ENCODE assay signal across 25 cellular contexts in genomic region chr19:40585241-40585640, GRCh38. TPM values are rescaled to one million over a fixed set of nuclear protein-coding genes. Genes with fewer than 3 reads are reported as not detected.
DNase-seq lines count a peak whose midpoint lies in the region; ATAC-seq, FAIRE-seq and TF ChIP-seq lines count a peak whose summit lies in the region.
"Had no signal": no experiment of that assay in that cellular context is flagged by ENCODE, and none has a peak within 500 bp of the region (broad histone marks: within the 10 kb centered on the region; RNA-seq: fewer than 3 reads in every experiment).

No MANE protein-coding gene starts in this region.

- DNase-seq in ACHN (peak; percentile 65), GM23248 (no peak), brain microvascular endothelial cell (no peak), medulla oblongata (ENCODE audit: extremely low spot score) (no peak), HepG2 (ENCODE audit: low spot score) (no peak), esophagus muscularis mucosa (ENCODE audit: extremely low spot score) (no peak)
- DNase-seq: activated CD8-positive, alpha-beta memory T cell treated with anti-CD3 and anti-CD28 coated beads, Interleukin-2, amount 10 ng/mL, durations not matched to agents 7 days and 5 days; activated T-cell treated with anti-CD3 and anti-CD28 coated beads, Interleukin-2, amount 50 U/mL, for 48 hours; CD4-positive, CD25-positive, alpha-beta regulatory T cell; gastrocnemius medialis; hippocampal formation; Kasumi-1; left colon; NCI-H1694; NCI-H446 treated with DMSO at 0.1 percent for 48 hours; NCI-H774; posterior cingulate gyrus; right lobe of liver; SK-N-SH; stimulated activated CD4-positive, alpha-beta T cell treated with anti-CD3 and anti-CD28 coated beads, Interleukin-4, amount 100 ng/mL, for 1 hour; T-helper 17 cell; thyroid gland had no signal

- no peaks in the 10 kb centered on the region for H3K9me3 ChIP-seq in GM23248 (ENCODE audit: low read depth)
- H3K9me3 ChIP-seq in neutrophil: no peaks in the 10 kb centered on the region
- no peaks in the 10 kb centered on the region for H3K9me3 ChIP-seq in HepG2 (ENCODE audit: low read length)
- H3K9me3 ChIP-seq in esophagus muscularis mucosa: no peaks in the 10 kb centered on the region
- H3K9me3 ChIP-seq: gastrocnemius medialis, right lobe of liver, SK-N-SH, thyroid gland had no signal

- H3K4me1 ChIP-seq in GM23248 (ENCODE audit: insufficient read depth) (no peaks in the 10 kb centered on the region), neutrophil (ENCODE audit: control insufficient read depth in 1 of 2, insufficient read depth in 1 of 2, low read depth in 1 of 2, low read length in 1 of 2) (peaks cover 28 to 42% of the 10 kb centered on the region in 2 experiments), HepG2 (ENCODE audit: insufficient read depth, low read length) (no peaks in the 10 kb centered on the region), esophagus muscularis mucosa (peaks cover 0 to 3% (median 0%) of the 10 kb centered on the region in 4 donors)
- H3K4me1 ChIP-seq: gastrocnemius medialis, right lobe of liver, thyroid gland had no signal

- H3K36me3 ChIP-seq in GM23248 (ENCODE audit: low read depth): peaks cover 4% of the 10 kb centered on the region; the same call in 1 of the 2 replicates
- peaks cover 12% of the 10 kb centered on the region for H3K36me3 ChIP-seq in brain microvascular endothelial cell (replicated peaks)
- peaks cover 96% of the 10 kb centered on the region for H3K36me3 ChIP-seq in neutrophil
- H3K36me3 ChIP-seq in HepG2 (replicated peaks in 1 of 2; ENCODE audit: control insufficient read depth in 1 of 2, insufficient read depth in 2 of 2, low read length in 2 of 2): 0 out of 5 replicates have a peak, but pooled peaks cover 0 to 1% of the 10 kb centered on the region in 2 experiments
- H3K36me3 ChIP-seq in esophagus muscularis mucosa: peaks cover 28 to 83% (median 71%) of the 10 kb centered on the region in 4 donors

- peak overlapping the region; percentile 48; the same call in 1 of the 2 replicates for H3K9ac ChIP-seq in GM23248
- H3K9ac ChIP-seq in HepG2 (ENCODE audit: insufficient read depth, low read depth, low read length): no peak overlapping the region
- H3K9ac ChIP-seq: SK-N-SH had no signal

- H3K4me3 ChIP-seq in GM23248 (no peak overlapping the region), brain microvascular endothelial cell (ENCODE audit: low read depth, low read length) (no peak overlapping the region), neutrophil (ENCODE audit: low read depth in 1 of 2, low read length in 1 of 2) (peak overlapping the region; percentile 6 to 18), HepG2 (replicated peaks in 1 of 3; ENCODE audit: insufficient read depth in 1 of 3, low read depth in 2 of 3, low read length in 3 of 3) (no peak overlapping the region), esophagus muscularis mucosa (no peak overlapping the region)
- H3K4me3 ChIP-seq: gastrocnemius medialis, right lobe of liver, thyroid gland had no signal

- H3K4me2 ChIP-seq in GM23248 (ENCODE audit: unreplicated experiment) (no peak overlapping the region), HepG2 (ENCODE audit: low read depth, low read length) (no peak overlapping the region)
- H3K4me2 ChIP-seq: SK-N-SH had no signal

- TF ChIP-seq EP300 in HepG2 (IDR thresholded peaks at IDR 0.05; ENCODE audit: low read depth in 2 of 2, low read length in 2 of 2): no peak
- TF ChIP-seq EP300 in HepG2 (CRISPR knock-in tag; IDR thresholded peaks at IDR 0.05; ENCODE audit: borderline replicate concordance): no peak
- no peak for TF ChIP-seq EP300 in esophagus muscularis mucosa (IDR thresholded peaks at IDR 0.05)

- H3K27me3 ChIP-seq in GM23248 (replicated peaks; ENCODE audit: insufficient read depth) (no peaks in the 10 kb centered on the region), brain microvascular endothelial cell (replicated peaks) (no peaks in the 10 kb centered on the region), neutrophil (no peaks in the 10 kb centered on the region), HepG2 (ENCODE audit: control insufficient read depth in 1 of 2, insufficient read depth in 2 of 2, low read length in 2 of 2) (no peaks in the 10 kb centered on the region), esophagus muscularis mucosa (no peaks in the 10 kb centered on the region)
- H3K27me3 ChIP-seq: gastrocnemius medialis, right lobe of liver, thyroid gland had no signal

- H3K27ac ChIP-seq in GM23248 (peak overlapping the region; percentile 71), brain microvascular endothelial cell (peak overlapping the region; percentile 74), neutrophil (peak overlapping the region; percentile 90), HepG2 (ENCODE audit: extremely low read length, insufficient read depth, low read length) (no peak overlapping the region), esophagus muscularis mucosa (replicated peaks in 1 of 4) (no peak overlapping the region)
- H3K27ac ChIP-seq: gastrocnemius medialis, right lobe of liver, thyroid gland had no signal

- H4K20me1 ChIP-seq in GM23248 (ENCODE audit: insufficient read depth) (no peaks in the 10 kb centered on the region), HepG2 (ENCODE audit: insufficient read depth, low read length) (no peaks in the 10 kb centered on the region)

- POLR2A ChIA-PET in HepG2 (lab: Yijun Ruan, JAX): no interaction called here

- FAIRE-seq in HepG2 (lab: Jason Lieb, UNC): no peak
- FAIRE-seq: endometrium, TTC549 had no signal

- H2AFZ ChIP-seq in GM23248 (no peak overlapping the region), HepG2 (ENCODE audit: low read length) (no peak overlapping the region)

- ATAC-seq in HepG2: no peak
- ATAC-seq: activated CD8-positive, alpha-beta memory T cell treated with anti-CD3 and anti-CD28 coated beads, Interleukin-2, amount 10 ng/mL, durations not matched to agents 7 days and 5 days; gastrocnemius medialis; left colon; T-helper 17 cell had no signal

- no TSS peak for BruUV-seq in HepG2 (replicated peaks; lab: Mats Ljungman, UMichigan)

- CTCF ChIA-PET in HepG2 (lab: Yijun Ruan, JAX; ENCODE audit: low intra/inter-chr PET ratio, low total read pairs): interaction anchor here (1.1 kb wide), 1 partner anchor 35 kb away, joined by 3 read pairs; no protein-coding TSS in a partner anchor

- H3F3A ChIP-seq in GM23248 (ENCODE audit: insufficient read depth): peaks cover 13% of the 10 kb centered on the region; the same call in 1 of the 2 replicates

- TF ChIP-seq CTCF in brain microvascular endothelial cell (IDR thresholded peaks at IDR 0.05; ENCODE audit: low read depth, low read length, missing control alignments) (no peak), neutrophil (IDR thresholded peaks at IDR 0.05) (no peak), HepG2 (CRISPR knock-in tag; IDR thresholded peaks at IDR 0.05) (no peak), esophagus muscularis mucosa (IDR thresholded peaks at IDR 0.05) (no peak)

- WGBS in GM23248 (ENCODE audit: low coverage in 1 of 2, low lambda C conversion rate in 2 of 2, missing lambda C conversion rate in 2 of 2), 2 experiments: 94 to 95% methylated on average over 2 of the region's 2 CpGs
- 95% methylated on average over 2 of the region's 2 CpGs for WGBS in HepG2 (ENCODE audit: low lambda C conversion rate)
- 94% methylated on average over 2 of the region's 2 CpGs for WGBS in esophagus muscularis mucosa

- H3K9me2 ChIP-seq in GM23248 (ENCODE audit: insufficient read depth): no peaks in the 10 kb centered on the region
- H3K9me2 ChIP-seq: SK-N-SH had no signal

- in situ Hi-C loops in ACHN (cut with HindIII; ENCODE audit: low pct_ligation_motif_present, low pct_unique_long_range_greater_than_20kb, low sequenced_read_pairs) (no loop called here), GM23248 (cut with MboI) (no loop called here), brain microvascular endothelial cell (cut with HindIII; ENCODE audit: low pct_ligation_motif_present, low sequenced_read_pairs) (no loop called here), HepG2 (cut with HindIII; ENCODE audit: extremely low pct_ligation_motif_present, low pct_unique_long_range_greater_than_20kb) (no loop called here)

- no peak for TF ChIP-seq RAD21 in HepG2 (CRISPR knock-in tag; IDR thresholded peaks at IDR 0.05)

- no peak for TF ChIP-seq POLR2A in HepG2 (IDR thresholded peaks at IDR 0.05; ENCODE audit: insufficient read depth in 1 of 2, low read depth in 2 of 2, low read length in 2 of 2)
- no peak for TF ChIP-seq POLR2A in esophagus muscularis mucosa (IDR thresholded peaks at IDR 0.05; ENCODE audit: low read depth)

- no peaks in the 10 kb centered on the region for H3K79me2 ChIP-seq in GM23248 (ENCODE audit: insufficient read depth)
- no peaks in the 10 kb centered on the region for H3K79me2 ChIP-seq in HepG2 (ENCODE audit: insufficient read depth, low read length)

- intact Hi-C loops in HepG2 (cut with micrococcal nuclease; ENCODE audit: unreplicated experiment) (no loop called here), esophagus muscularis mucosa (cut with DNase I) (no loop called here)

RNA-seq across cellular contexts. Expression of gene SHKBP1, which starts 8.6 kb away (rescaled TPM):
- 27.8 and 36.3 TPM in 2 replicates for total RNA-seq in GM23248 (2014; rRNA removed; shearing (Covaris generic))
- polyA plus RNA-seq in GM23248 (2016; fragmentation: Nextera tagmentation; extraction: Ambion mirVana) (62.2 and 66.4 TPM in 2 replicates), HepG2 (2011; rRNA removed) (17.4 and 20.6 TPM in 2 replicates)
- total RNA-seq in HepG2 (2016; rRNA removed; fragmentation: Illumina TruSeq; extraction: Trizol) (13.8 and 16.2 TPM in 2 replicates), esophagus muscularis mucosa (10 to 100 TPM; 39.5 to 82.7 (median 52.7) TPM)
- total RNA-seq in HepG2 (2016; cell fraction: cytosol; rRNA removed; fragmentation: Illumina TruSeq; extraction: Trizol; ENCODE audit: low read depth): 5.3 and 5.6 TPM in 2 replicates
- 13.0 and 17.7 TPM in 2 replicates for total RNA-seq in HepG2 (2016; cell fraction: insoluble cytoplasmic fraction; rRNA removed; fragmentation: Illumina TruSeq; extraction: Trizol)
- total RNA-seq in HepG2 (2016; cell fraction: membrane; rRNA removed; fragmentation: Illumina TruSeq; extraction: Trizol): 7.8 and 10.7 TPM in 2 replicates
- 13.0 and 13.3 TPM in 2 replicates for total RNA-seq in HepG2 (2016; cell fraction: nucleus; rRNA removed; fragmentation: Illumina TruSeq; extraction: Trizol)
- polyA plus RNA-seq in HepG2 (2011; cell fraction: cytosol; rRNA removed): 13.3 and 18.5 TPM in 2 replicates
- 67.9 and 84.5 TPM in 2 replicates for polyA plus RNA-seq in HepG2 (2011; cell fraction: nucleus; rRNA removed)
- 15.6 and 36.6 TPM in 2 replicates for polyA plus RNA-seq in HepG2 (2012)
- 7.9 and 8.8 TPM in 2 replicates for polyA plus RNA-seq in HepG2 (2016; cell fraction: cytosol; fragmentation: Illumina TruSeq; extraction: Trizol; ENCODE audit: low read depth)
- polyA plus RNA-seq in HepG2 (2016; cell fraction: insoluble cytoplasmic fraction; fragmentation: Illumina TruSeq; extraction: Trizol; ENCODE audit: low read depth): 20.3 and 25.0 TPM in 2 replicates
- polyA plus RNA-seq in HepG2 (2016; cell fraction: membrane; fragmentation: Illumina TruSeq; extraction: Trizol; ENCODE audit: low read depth): 14.5 and 16.5 TPM in 2 replicates
- polyA plus RNA-seq in HepG2 (2016; cell fraction: nucleus; fragmentation: Illumina TruSeq; extraction: Trizol; ENCODE audit: insufficient read depth, low read depth): 34.3 and 43.8 TPM in 2 replicates
- 46.9 and 53.5 TPM in 2 replicates for polyA minus RNA-seq in HepG2 (2011; rRNA and poly(A)+ RNA removed; ENCODE audit: low replicate concordance)
- 25.8 and 30.2 TPM in 2 replicates for polyA minus RNA-seq in HepG2 (2011; cell fraction: cytosol; rRNA and poly(A)+ RNA removed)
- polyA minus RNA-seq in HepG2 (2011; cell fraction: nucleus; rRNA and poly(A)+ RNA removed): 15.2 and 18.8 TPM in 2 replicates

RNA-seq across cellular contexts. Expression of gene LTBP4, which starts 15.9 kb away (rescaled TPM):
- total RNA-seq in GM23248 (2014; rRNA removed; shearing (Covaris generic)): 18.0 and 18.3 TPM in 2 replicates
- polyA plus RNA-seq in GM23248 (2016; fragmentation: Nextera tagmentation; extraction: Ambion mirVana): 45.5 and 47.2 TPM in 2 replicates
- total RNA-seq in HepG2 (2016; rRNA removed; fragmentation: Illumina TruSeq; extraction: Trizol): 0.45 and 0.86 TPM in 2 replicates
- total RNA-seq in HepG2 (2016; cell fraction: cytosol; rRNA removed; fragmentation: Illumina TruSeq; extraction: Trizol; ENCODE audit: low read depth): 0.97 and 1.7 TPM in 2 replicates
- 0.65 and 0.95 TPM in 2 replicates for total RNA-seq in HepG2 (2016; cell fraction: insoluble cytoplasmic fraction; rRNA removed; fragmentation: Illumina TruSeq; extraction: Trizol)
- total RNA-seq in HepG2 (2016; cell fraction: membrane; rRNA removed; fragmentation: Illumina TruSeq; extraction: Trizol): 0.37 and 1.2 TPM in 2 replicates
- total RNA-seq in HepG2 (2016; cell fraction: nucleus; rRNA removed; fragmentation: Illumina TruSeq; extraction: Trizol): 0.81 and 1.2 TPM in 2 replicates
- 2.2 and 2.3 TPM in 2 replicates for polyA plus RNA-seq in HepG2 (2011; rRNA removed)
- polyA plus RNA-seq in HepG2 (2011; cell fraction: cytosol; rRNA removed): 0.73 and 1.1 TPM in 2 replicates
- 13.9 and 21.0 TPM in 2 replicates for polyA plus RNA-seq in HepG2 (2011; cell fraction: nucleus; rRNA removed)
- 3.8 and 4.0 TPM in 2 replicates for polyA plus RNA-seq in HepG2 (2012)
- 0.32 TPM in 2 replicates for polyA plus RNA-seq in HepG2 (2016; cell fraction: cytosol; fragmentation: Illumina TruSeq; extraction: Trizol; ENCODE audit: low read depth)
- 0.66 and 0.89 TPM in 2 replicates for polyA plus RNA-seq in HepG2 (2016; cell fraction: insoluble cytoplasmic fraction; fragmentation: Illumina TruSeq; extraction: Trizol; ENCODE audit: low read depth)
- polyA plus RNA-seq in HepG2 (2016; cell fraction: membrane; fragmentation: Illumina TruSeq; extraction: Trizol; ENCODE audit: low read depth): 0.61 and 0.92 TPM in 2 replicates
- 3.8 and 5.0 TPM in 2 replicates for polyA plus RNA-seq in HepG2 (2016; cell fraction: nucleus; fragmentation: Illumina TruSeq; extraction: Trizol; ENCODE audit: insufficient read depth, low read depth)
- 2.3 and 20.6 TPM in 2 replicates for polyA minus RNA-seq in HepG2 (2011; rRNA and poly(A)+ RNA removed; ENCODE audit: low replicate concordance)
- 1.2 and 2.7 TPM in 2 replicates for polyA minus RNA-seq in HepG2 (2011; cell fraction: cytosol; rRNA and poly(A)+ RNA removed)
- polyA minus RNA-seq in HepG2 (2011; cell fraction: nucleus; rRNA and poly(A)+ RNA removed): 2.4 and 2.6 TPM in 2 replicates
- 100 to 1,000 TPM; 358 to 430 (median 397) TPM for total RNA-seq in esophagus muscularis mucosa

Comparison
In these comparisons a context has a peak if more than half of its experiments do, and no peak if none do; other contexts are left out.
1. H3K27ac ChIP-seq: peak in GM23248 (single experiment), brain microvascular endothelial cell (single experiment) and neutrophil (single experiment); none in HepG2 (single experiment) and esophagus muscularis mucosa (0 of 4).
2. H3K4me3 ChIP-seq: peak in neutrophil (2 of 2); none in GM23248 (single experiment), brain microvascular endothelial cell (single experiment), HepG2 (0 of 3) and esophagus muscularis mucosa (0 of 4).
3. RNA of gene LTBP4, which starts 15.9 kb away (total RNA-seq): 358 to 430 TPM in esophagus muscularis mucosa; 18.0 to 18.3 TPM in GM23248 and 0.37 to 1.7 TPM in HepG2; every median in the first group is over 10 times any median in the second.